ENCODE assay signal across 1 cellular context in the genomic region with DNA sequence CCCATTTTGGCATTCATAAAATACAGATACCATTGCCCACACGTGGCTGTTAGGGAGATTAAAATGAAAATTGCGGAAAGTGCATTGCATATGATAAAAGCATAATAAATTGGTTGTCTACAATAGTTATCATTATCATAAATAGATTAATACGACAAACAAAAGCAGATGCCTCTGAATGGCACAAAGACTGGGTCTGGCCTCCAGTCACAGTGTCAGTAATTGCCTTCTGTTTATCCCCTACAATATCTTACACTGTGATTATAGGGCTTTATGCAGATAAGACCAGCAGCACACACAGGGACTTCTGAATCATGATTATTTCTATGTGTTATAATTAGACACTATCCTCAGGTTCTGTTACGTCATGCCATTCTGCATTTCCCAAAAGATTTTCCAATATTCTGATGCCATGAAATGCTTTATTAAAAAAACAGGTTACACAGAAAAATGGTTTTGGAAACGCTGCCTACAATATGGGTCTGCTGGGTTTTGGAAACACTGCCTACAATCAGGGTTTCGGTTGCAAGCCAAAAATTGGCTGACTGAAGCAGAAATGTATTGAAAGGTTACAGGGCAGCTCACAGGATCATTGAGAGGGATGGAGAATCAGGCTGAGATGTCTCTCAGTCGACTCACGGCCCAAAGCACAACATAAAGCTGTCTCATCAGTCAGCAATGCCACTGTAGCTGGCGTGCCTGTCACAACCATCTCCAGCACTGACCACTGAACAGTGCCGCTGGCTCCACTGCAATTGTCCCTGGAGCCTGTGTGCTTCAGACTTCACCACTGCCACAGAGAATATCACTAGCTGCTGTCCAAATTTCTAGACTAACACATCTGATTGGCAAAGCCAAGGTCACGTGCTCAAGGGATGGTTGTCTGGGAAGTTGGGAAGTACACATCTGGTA.
TF ChIP-seq lines count a peak whose summit lies in the region.

No MANE protein-coding gene starts in this region.

TF ChIP-seq in K562, 482 proteins besides CTCF, POLR2A, EP300 and RAD21:
- TF ChIP-seq CREB1 (IDR thresholded peaks at IDR 0.05) = no peak
- TF ChIP-seq CREB1 (CRISPR knock-in tag; IDR thresholded peaks at IDR 0.05) = no peak
- no peak for TF ChIP-seq ZSCAN32 (CRISPR knock-in tag; IDR thresholded peaks at IDR 0.05)
- TF ChIP-seq, protein P1, sequence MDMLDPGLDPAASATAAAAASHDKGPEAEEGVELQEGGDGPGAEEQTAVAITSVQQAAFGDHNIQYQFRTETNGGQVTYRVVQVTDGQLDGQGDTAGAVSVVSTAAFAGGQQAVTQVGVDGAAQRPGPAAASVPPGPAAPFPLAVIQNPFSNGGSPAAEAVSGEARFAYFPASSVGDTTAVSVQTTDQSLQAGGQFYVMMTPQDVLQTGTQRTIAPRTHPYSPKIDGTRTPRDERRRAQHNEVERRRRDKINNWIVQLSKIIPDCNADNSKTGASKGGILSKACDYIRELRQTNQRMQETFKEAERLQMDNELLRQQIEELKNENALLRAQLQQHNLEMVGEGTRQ (CRISPR knock-in tag; IDR thresholded peaks at IDR 0.05) = 0 out of 2 replicates have a peak, but pooled peaks have one; percentile 16
- no peak for TF ChIP-seq CEBPG (CRISPR knock-in tag; IDR thresholded peaks at IDR 0.05)
- TF ChIP-seq CEBPG (tag; conservative IDR thresholded peaks at IDR 0.05 in 1 of 2, IDR thresholded peaks at IDR 0.05 in 1 of 2) = no peak
- TF ChIP-seq, protein P2, sequence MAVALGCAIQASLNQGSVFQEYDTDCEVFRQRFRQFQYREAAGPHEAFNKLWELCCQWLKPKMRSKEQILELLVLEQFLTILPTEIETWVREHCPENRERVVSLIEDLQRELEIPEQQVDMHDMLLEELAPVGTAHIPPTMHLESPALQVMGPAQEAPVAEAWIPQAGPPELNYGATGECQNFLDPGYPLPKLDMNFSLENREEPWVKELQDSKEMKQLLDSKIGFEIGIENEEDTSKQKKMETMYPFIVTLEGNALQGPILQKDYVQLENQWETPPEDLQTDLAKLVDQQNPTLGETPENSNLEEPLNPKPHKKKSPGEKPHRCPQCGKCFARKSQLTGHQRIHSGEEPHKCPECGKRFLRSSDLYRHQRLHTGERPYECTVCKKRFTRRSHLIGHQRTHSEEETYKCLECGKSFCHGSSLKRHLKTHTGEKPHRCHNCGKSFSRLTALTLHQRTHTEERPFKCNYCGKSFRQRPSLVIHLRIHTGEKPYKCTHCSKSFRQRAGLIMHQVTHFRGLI (CRISPR knock-in tag; IDR thresholded peaks at IDR 0.05) = no peak
